Comparison of ENCODE assay signal across 9 cellular contexts in the genomic region with DNA sequence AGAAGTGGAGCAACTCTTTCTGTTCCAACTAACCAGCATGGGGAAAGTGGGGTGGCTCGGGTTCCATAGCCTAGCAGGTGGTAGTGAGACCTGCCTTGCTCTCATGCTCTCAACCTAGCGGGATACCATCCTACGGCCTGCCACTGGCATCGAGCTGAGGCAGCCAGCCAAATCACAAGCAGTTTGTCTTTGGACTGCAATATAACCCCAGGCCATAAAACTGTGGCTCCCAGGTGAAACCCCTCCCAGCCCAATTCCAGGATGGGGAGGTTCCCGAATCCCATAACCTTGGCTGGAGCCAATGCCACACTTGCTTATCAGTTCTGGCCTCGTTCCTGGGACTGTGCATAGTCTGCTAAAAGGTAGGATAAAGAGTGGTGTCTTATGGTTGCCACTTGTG.
"Had no signal": no experiment of that assay in that cellular context is flagged by ENCODE, and none has a peak within 500 bp of the region (broad histone marks: within the 10 kb centered on the region; RNA-seq: fewer than 3 reads in every experiment).

No MANE protein-coding gene starts in this region.

- H3K4me3 Mint-ChIP-seq: HFFc6 had no signal

- H3K27ac Mint-ChIP-seq: HFFc6, IgD-negative memory B cell had no signal

- DNase-seq: GM23248, GOT3, H7, HFFc6 had no signal

- H3K27me3 Mint-ChIP-seq: IgD-negative memory B cell had no signal

- H3K9me3 ChIP-seq: HAP-1 had no signal

- ATAC-seq: HCT116, HepG2 had no signal

- H3K36me3 ChIP-seq: HAP-1 had no signal

- H3K4me1 ChIP-seq: HAP-1 had no signal

- H3K9me3 Mint-ChIP-seq: HFFc6 had no signal

- H3K4me3 ChIP-seq: GM23248, HAP-1 had no signal

- FAIRE-seq: HepG2 had no signal

- H3K27ac ChIP-seq: GM23248, HL-60 had no signal
